13 cellular contexts compared by ENCODE assay signal in genomic region chr7:45703911-45704682, GRCh38.
"Had no signal": no experiment of that assay in that cellular context is flagged by ENCODE, and none has a peak within 500 bp of the region (broad histone marks: within the 10 kb centered on the region; RNA-seq: fewer than 3 reads in every experiment).

No MANE protein-coding gene starts in this region.

- H3K4me3 ChIP-seq: adrenal gland, esophagus muscularis mucosa, ovary, transverse colon had no signal

- H3K36me3 ChIP-seq: esophagus muscularis mucosa, ovary, transverse colon had no signal

- H3K27ac Mint-ChIP-seq: activated naive CD4-positive, alpha-beta T cell treated with anti-CD3 and anti-CD28 coated beads, Interleukin-2, amount 10 ng/mL, durations not matched to agents 7 days and 5 days; activated T-helper 1 cell treated with anti-CD3 and anti-CD28 coated beads, Interleukin-12 subunit alpha, Interleukin-12 subunit beta, Interleukin-2, Interleukin-4 antibody, amounts not matched to agents 30 ng/mL and 10 ng/mL and 1 ng/mL, durations not matched to agents 14 hours and 24 hours and 36 hours; dendritic cell treated with granulocyte-macrophage colony-stimulating factor and Interleukin-4, amounts not matched to agents 40 ng/mL and 50 ng/mL, for 4 days; nephron; T-helper 1 cell treated with Interleukin-12 subunit alpha and Interleukin-12 subunit beta and Interleukin-4 antibody, amounts not matched to agents 30 μg/mL and 1 μg/mL, for 36 hours had no signal

- H3K27me3 Mint-ChIP-seq: dendritic cell treated with granulocyte-macrophage colony-stimulating factor and Interleukin-4, amounts not matched to agents 40 ng/mL and 50 ng/mL, for 4 days had no signal

- H3K27me3 ChIP-seq: adrenal gland, esophagus muscularis mucosa, ovary, transverse colon had no signal

- H3K9me3 ChIP-seq: adrenal gland, esophagus muscularis mucosa, ovary, transverse colon had no signal

- H3K36me3 Mint-ChIP-seq: activated naive CD4-positive, alpha-beta T cell treated with anti-CD3 and anti-CD28 coated beads, Interleukin-2, amount 10 ng/mL, durations not matched to agents 7 days and 5 days had no signal

- H3K4me1 ChIP-seq: transverse colon had no signal

- ATAC-seq: left colon had no signal

- H3K9me3 Mint-ChIP-seq: activated naive CD4-positive, alpha-beta T cell treated with anti-CD3 and anti-CD28 coated beads, Interleukin-2, amount 10 ng/mL, durations not matched to agents 7 days and 5 days; activated T-helper 1 cell treated with anti-CD3 and anti-CD28 coated beads, Interleukin-12 subunit alpha, Interleukin-12 subunit beta, Interleukin-2, Interleukin-4 antibody, amounts not matched to agents 30 ng/mL and 10 ng/mL and 1 ng/mL, durations not matched to agents 14 hours and 24 hours and 36 hours; dendritic cell treated with granulocyte-macrophage colony-stimulating factor and Interleukin-4, amounts not matched to agents 40 ng/mL and 50 ng/mL, for 4 days; nephron; T-helper 1 cell treated with Interleukin-12 subunit alpha and Interleukin-12 subunit beta and Interleukin-4 antibody, amounts not matched to agents 30 μg/mL and 1 μg/mL, for 36 hours had no signal

- H3K4me1 Mint-ChIP-seq: activated naive CD4-positive, alpha-beta T cell treated with anti-CD3 and anti-CD28 coated beads, Interleukin-2, amount 10 ng/mL, durations not matched to agents 7 days and 5 days had no signal

- H3K4me3 Mint-ChIP-seq: activated naive CD4-positive, alpha-beta T cell treated with anti-CD3 and anti-CD28 coated beads, Interleukin-2, amount 10 ng/mL, durations not matched to agents 7 days and 5 days; activated T-helper 1 cell treated with anti-CD3 and anti-CD28 coated beads, Interleukin-12 subunit alpha, Interleukin-12 subunit beta, Interleukin-2, Interleukin-4 antibody, amounts not matched to agents 30 ng/mL and 10 ng/mL and 1 ng/mL, durations not matched to agents 14 hours and 24 hours and 36 hours; dendritic cell treated with granulocyte-macrophage colony-stimulating factor and Interleukin-4, amounts not matched to agents 40 ng/mL and 50 ng/mL, for 4 days; nephron; T-helper 1 cell treated with Interleukin-12 subunit alpha and Interleukin-12 subunit beta and Interleukin-4 antibody, amounts not matched to agents 30 μg/mL and 1 μg/mL, for 36 hours had no signal

- H3K27ac ChIP-seq: adrenal gland, esophagus muscularis mucosa, ovary, transverse colon had no signal

- DNase-seq: activated naive CD4-positive, alpha-beta T cell treated with anti-CD3 and anti-CD28 coated beads, Interleukin-2, amount 10 ng/mL, durations not matched to agents 7 days and 5 days; central memory CD4-positive, alpha-beta T cell; glutamatergic neuron; SHP77 treated with DMSO at 0.1 percent for 48 hours; transverse colon had no signal
